15 cellular contexts compared by ENCODE assay signal in the genomic region with DNA sequence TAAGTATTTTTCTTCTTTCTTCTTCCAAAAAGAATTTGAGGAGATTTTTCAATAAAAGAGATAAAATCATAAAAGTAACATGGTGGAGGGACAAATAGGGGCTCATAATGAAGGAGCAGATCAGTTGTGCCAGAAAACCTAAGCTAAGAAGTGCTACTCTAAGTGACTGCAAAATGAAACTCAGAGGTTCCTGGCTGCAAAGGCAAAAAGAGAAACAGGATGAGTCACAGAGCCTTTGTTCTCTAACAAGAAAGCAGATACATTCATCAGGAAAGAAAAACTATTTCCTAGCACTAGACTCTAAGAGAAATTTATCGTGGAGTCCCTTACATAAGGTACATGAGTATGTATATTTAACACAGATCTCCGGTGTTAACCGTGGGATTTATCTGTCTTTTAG. TPM values are rescaled to one million over a fixed set of nuclear protein-coding genes. Genes with fewer than 3 reads are reported as not detected.
DNase-seq lines count a peak whose midpoint lies in the region.
"Had no signal": no experiment of that assay in that cellular context is flagged by ENCODE, and none has a peak within 500 bp of the region (broad histone marks: within the 10 kb centered on the region; RNA-seq: fewer than 3 reads in every experiment).

No MANE protein-coding gene starts in this region.

- DNase-seq in NOMO-1 treated with DMSO at 0.1 percent for 48 hours (lab: John Stamatoyannopoulos, UW; ENCODE audit: unreplicated experiment) (peak; percentile 42), NOMO-1 treated with dmso at 0.1 percent for 144 hours (lab: John Stamatoyannopoulos, UW; ENCODE audit: unreplicated experiment) (no peak), COLO829 (ENCODE audit: low spot score) (peak; percentile 28), dermis blood vessel endothelial cell (peak; percentile 20), NCI-H128 (lab: John Stamatoyannopoulos, UW; ENCODE audit: unreplicated experiment) (no peak), DMS79 treated with DMSO at 0.1 percent for 48 hours (lab: John Stamatoyannopoulos, UW) (no peak), NCI-H187 (lab: John Stamatoyannopoulos, UW) (no peak)
- DNase-seq: brain microvascular endothelial cell; CD8-positive, alpha-beta memory T cell; effector CD4-positive, alpha-beta T cell; gastrocnemius medialis; NCI-H526 treated with DMSO at 0.1 percent for 48 hours; T1000 had no signal

- peaks cover 4% of the 10 kb centered on the region for H3K9me3 Mint-ChIP-seq in T-helper 1 cell treated with Interleukin-12 subunit alpha and Interleukin-12 subunit beta and Interleukin-4 antibody, amounts not matched to agents 30 μg/mL and 1 μg/mL, for 36 hours
- H3K9me3 Mint-ChIP-seq: CD8-positive, alpha-beta memory T cell had no signal

- no peaks in the 10 kb centered on the region for H3K27me3 Mint-ChIP-seq in T-helper 1 cell treated with Interleukin-12 subunit alpha and Interleukin-12 subunit beta and Interleukin-4 antibody, amounts not matched to agents 30 μg/mL and 1 μg/mL, for 36 hours (ENCODE audit: low read depth)
- H3K27me3 Mint-ChIP-seq: IgD-negative memory B cell had no signal

- H3K4me1 Mint-ChIP-seq in T-helper 1 cell treated with Interleukin-12 subunit alpha and Interleukin-12 subunit beta and Interleukin-4 antibody, amounts not matched to agents 30 μg/mL and 1 μg/mL, for 36 hours (ENCODE audit: low read depth) = peaks cover 52% of the 10 kb centered on the region

- H3K4me3 Mint-ChIP-seq in T-helper 1 cell treated with Interleukin-12 subunit alpha and Interleukin-12 subunit beta and Interleukin-4 antibody, amounts not matched to agents 30 μg/mL and 1 μg/mL, for 36 hours = peak overlapping the region; percentile 57

- H3K36me3 Mint-ChIP-seq in T-helper 1 cell treated with Interleukin-12 subunit alpha and Interleukin-12 subunit beta and Interleukin-4 antibody, amounts not matched to agents 30 μg/mL and 1 μg/mL, for 36 hours (ENCODE audit: low read depth) = peaks cover 12% of the 10 kb centered on the region
- H3K36me3 Mint-ChIP-seq: CD8-positive, alpha-beta memory T cell had no signal

- peak overlapping the region; percentile 76 for H3K27ac Mint-ChIP-seq in T-helper 1 cell treated with Interleukin-12 subunit alpha and Interleukin-12 subunit beta and Interleukin-4 antibody, amounts not matched to agents 30 μg/mL and 1 μg/mL, for 36 hours
- H3K27ac Mint-ChIP-seq: CD8-positive, alpha-beta memory T cell; IgD-negative memory B cell had no signal

RNA-seq across cellular contexts. Expression of a gene that starts 49.8 kb away (rescaled TPM):
- total RNA-seq in dermis blood vessel endothelial cell = 1.5 and 1.9 TPM in 2 replicates

Comparison
In these comparisons a context has a peak if more than half of its experiments do, and no peak if none do; other contexts are left out.
1. DNase-seq: peak in NOMO-1 treated with DMSO at 0.1 percent for 48 hours (single experiment), COLO829 (single experiment) and dermis blood vessel endothelial cell (single experiment); none in NOMO-1 treated with dmso at 0.1 percent for 144 hours (single experiment), NCI-H128 (single experiment), DMS79 treated with DMSO at 0.1 percent for 48 hours (single experiment) and NCI-H187 (0 of 2).